In genomic region chr2:218217366-218218309, GRCh38 we compare ENCODE assay signal across 1 cellular context.
TF ChIP-seq lines count a peak whose summit lies in the region.

No MANE protein-coding gene starts in this region.

TF ChIP-seq in HEK293, 187 proteins besides CTCF, POLR2A, EP300 and RAD21 (continued from another document and continues in another):
- TF ChIP-seq PRDM10 (tag by site-specific recombination; IDR thresholded peaks at IDR 0.05) (no peak), ZNF132 (tag by site-specific recombination; IDR thresholded peaks at IDR 0.05; ENCODE audit: borderline replicate concordance) (no peak), ZNF510 (tag by site-specific recombination; IDR thresholded peaks at IDR 0.05; ENCODE audit: insufficient replicate concordance) (no peak), ZNF302 (tag by site-specific recombination; IDR thresholded peaks at IDR 0.05; ENCODE audit: low read depth) (no peak), ZNF76 (tag by site-specific recombination; IDR thresholded peaks at IDR 0.05; ENCODE audit: borderline replicate concordance, low read depth) (peak; percentile 32; the same call in 1 of the 2 replicates), ZNF501 (tag by site-specific recombination; IDR thresholded peaks at IDR 0.05) (0 out of 2 replicates have a peak, but pooled peaks have one; percentile 45), ZNF571 (tag by site-specific recombination; IDR thresholded peaks at IDR 0.05) (no peak), ZNF549 (tag by site-specific recombination; IDR thresholded peaks at IDR 0.05) (no peak), TCF7L2 (IDR thresholded peaks at IDR 0.05; ENCODE audit: borderline replicate concordance, low read depth, low read length) (no peak), ZNF114 (tag by site-specific recombination; IDR thresholded peaks at IDR 0.05) (no peak), ZNF670 (tag by site-specific recombination; IDR thresholded peaks at IDR 0.05; ENCODE audit: low read depth) (no peak), KLF16 (tag by site-specific recombination; IDR thresholded peaks at IDR 0.05) (no peak), SCRT2 (tag by site-specific recombination; IDR thresholded peaks at IDR 0.05) (peak; percentile 92), ZNF2 (tag by site-specific recombination; IDR thresholded peaks at IDR 0.05) (peak; percentile 48; the same call in 1 of the 2 replicates), ZNF747 (tag by site-specific recombination; IDR thresholded peaks at IDR 0.05) (no peak), BCL6B (tag by site-specific recombination; IDR thresholded peaks at IDR 0.05) (no peak), ZNF660 (tag by site-specific recombination; IDR thresholded peaks at IDR 0.05) (no peak), GLI2 (tag by site-specific recombination; IDR thresholded peaks at IDR 0.05; ENCODE audit: borderline replicate concordance, low read depth) (no peak), SALL2 (tag by site-specific recombination; IDR thresholded peaks at IDR 0.05; ENCODE audit: borderline replicate concordance) (no peak), ZNF280C (tag by site-specific recombination; IDR thresholded peaks at IDR 0.05) (no peak), ZNF324 (tag by site-specific recombination; IDR thresholded peaks at IDR 0.05) (no peak), ZNF292 (tag by site-specific recombination; IDR thresholded peaks at IDR 0.05; ENCODE audit: borderline replicate concordance, low read depth) (no peak), ZNF600 (tag by site-specific recombination; IDR thresholded peaks at IDR 0.05) (peak; percentile 72), YY2 (tag by site-specific recombination; IDR thresholded peaks at IDR 0.05) (no peak), ZNF350 (tag by site-specific recombination; IDR thresholded peaks at IDR 0.05) (no peak), ZNF701 (tag by site-specific recombination; IDR thresholded peaks at IDR 0.05) (no peak), ZNF416 (tag by site-specific recombination; IDR thresholded peaks at IDR 0.05) (no peak), ZBTB20 (tag by site-specific recombination; IDR thresholded peaks at IDR 0.05) (peak; percentile 65; the same call in 1 of the 2 replicates), ZNF830 (tag by site-specific recombination; IDR thresholded peaks at IDR 0.05; ENCODE audit: low read depth) (no peak), ZNF610 (tag by site-specific recombination; IDR thresholded peaks at IDR 0.05; ENCODE audit: borderline replicate concordance) (no peak), ZNF423 (tag by site-specific recombination; IDR thresholded peaks at IDR 0.05) (no peak), ZNF266 (tag by site-specific recombination; IDR thresholded peaks at IDR 0.05; ENCODE audit: low read depth) (no peak), ZNF677 (tag by site-specific recombination; IDR thresholded peaks at IDR 0.05) (no peak), ZNF558 (tag by site-specific recombination; IDR thresholded peaks at IDR 0.05) (no peak), SCRT1 (tag by site-specific recombination; IDR thresholded peaks at IDR 0.05; ENCODE audit: borderline replicate concordance) (peak; percentile 77), ZNF621 (tag by site-specific recombination; IDR thresholded peaks at IDR 0.05) (no peak), ZNF426 (tag by site-specific recombination; IDR thresholded peaks at IDR 0.05) (no peak), ZNF544 (tag by site-specific recombination; IDR thresholded peaks at IDR 0.05) (no peak), ZNF585B (tag by site-specific recombination; IDR thresholded peaks at IDR 0.05) (no peak), ZNF223 (tag by site-specific recombination; IDR thresholded peaks at IDR 0.05) (0 out of 2 replicates have a peak, but pooled peaks have one; percentile 33), ZNF362 (tag by site-specific recombination; IDR thresholded peaks at IDR 0.05) (no peak), ZNF488 (tag by site-specific recombination; IDR thresholded peaks at IDR 0.05) (no peak), ZNF146 (tag by site-specific recombination; IDR thresholded peaks at IDR 0.05) (no peak), ZBTB17 (tag by site-specific recombination; IDR thresholded peaks at IDR 0.05) (no peak), ZNF626 (tag by site-specific recombination; IDR thresholded peaks at IDR 0.05) (no peak), ZNF624 (tag by site-specific recombination; IDR thresholded peaks at IDR 0.05) (no peak), SP3 (tag by site-specific recombination; IDR thresholded peaks at IDR 0.05) (0 out of 2 replicates have a peak, but pooled peaks have one; percentile 2), ZSCAN16 (tag by site-specific recombination; IDR thresholded peaks at IDR 0.05) (no peak), ZNF157 (tag by site-specific recombination; IDR thresholded peaks at IDR 0.05) (no peak), ZNF155 (tag by site-specific recombination; IDR thresholded peaks at IDR 0.05) (no peak), ZNF37A (tag by site-specific recombination; IDR thresholded peaks at IDR 0.05) (no peak)
- TF ChIP-seq, protein P1, sequence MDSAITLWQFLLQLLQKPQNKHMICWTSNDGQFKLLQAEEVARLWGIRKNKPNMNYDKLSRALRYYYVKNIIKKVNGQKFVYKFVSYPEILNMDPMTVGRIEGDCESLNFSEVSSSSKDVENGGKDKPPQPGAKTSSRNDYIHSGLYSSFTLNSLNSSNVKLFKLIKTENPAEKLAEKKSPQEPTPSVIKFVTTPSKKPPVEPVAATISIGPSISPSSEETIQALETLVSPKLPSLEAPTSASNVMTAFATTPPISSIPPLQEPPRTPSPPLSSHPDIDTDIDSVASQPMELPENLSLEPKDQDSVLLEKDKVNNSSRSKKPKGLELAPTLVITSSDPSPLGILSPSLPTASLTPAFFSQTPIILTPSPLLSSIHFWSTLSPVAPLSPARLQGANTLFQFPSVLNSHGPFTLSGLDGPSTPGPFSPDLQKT (IDR thresholded peaks at IDR 0.05; ENCODE audit: borderline replicate concordance, low read depth, low read length): no peak
- TF ChIP-seq, protein P2, sequence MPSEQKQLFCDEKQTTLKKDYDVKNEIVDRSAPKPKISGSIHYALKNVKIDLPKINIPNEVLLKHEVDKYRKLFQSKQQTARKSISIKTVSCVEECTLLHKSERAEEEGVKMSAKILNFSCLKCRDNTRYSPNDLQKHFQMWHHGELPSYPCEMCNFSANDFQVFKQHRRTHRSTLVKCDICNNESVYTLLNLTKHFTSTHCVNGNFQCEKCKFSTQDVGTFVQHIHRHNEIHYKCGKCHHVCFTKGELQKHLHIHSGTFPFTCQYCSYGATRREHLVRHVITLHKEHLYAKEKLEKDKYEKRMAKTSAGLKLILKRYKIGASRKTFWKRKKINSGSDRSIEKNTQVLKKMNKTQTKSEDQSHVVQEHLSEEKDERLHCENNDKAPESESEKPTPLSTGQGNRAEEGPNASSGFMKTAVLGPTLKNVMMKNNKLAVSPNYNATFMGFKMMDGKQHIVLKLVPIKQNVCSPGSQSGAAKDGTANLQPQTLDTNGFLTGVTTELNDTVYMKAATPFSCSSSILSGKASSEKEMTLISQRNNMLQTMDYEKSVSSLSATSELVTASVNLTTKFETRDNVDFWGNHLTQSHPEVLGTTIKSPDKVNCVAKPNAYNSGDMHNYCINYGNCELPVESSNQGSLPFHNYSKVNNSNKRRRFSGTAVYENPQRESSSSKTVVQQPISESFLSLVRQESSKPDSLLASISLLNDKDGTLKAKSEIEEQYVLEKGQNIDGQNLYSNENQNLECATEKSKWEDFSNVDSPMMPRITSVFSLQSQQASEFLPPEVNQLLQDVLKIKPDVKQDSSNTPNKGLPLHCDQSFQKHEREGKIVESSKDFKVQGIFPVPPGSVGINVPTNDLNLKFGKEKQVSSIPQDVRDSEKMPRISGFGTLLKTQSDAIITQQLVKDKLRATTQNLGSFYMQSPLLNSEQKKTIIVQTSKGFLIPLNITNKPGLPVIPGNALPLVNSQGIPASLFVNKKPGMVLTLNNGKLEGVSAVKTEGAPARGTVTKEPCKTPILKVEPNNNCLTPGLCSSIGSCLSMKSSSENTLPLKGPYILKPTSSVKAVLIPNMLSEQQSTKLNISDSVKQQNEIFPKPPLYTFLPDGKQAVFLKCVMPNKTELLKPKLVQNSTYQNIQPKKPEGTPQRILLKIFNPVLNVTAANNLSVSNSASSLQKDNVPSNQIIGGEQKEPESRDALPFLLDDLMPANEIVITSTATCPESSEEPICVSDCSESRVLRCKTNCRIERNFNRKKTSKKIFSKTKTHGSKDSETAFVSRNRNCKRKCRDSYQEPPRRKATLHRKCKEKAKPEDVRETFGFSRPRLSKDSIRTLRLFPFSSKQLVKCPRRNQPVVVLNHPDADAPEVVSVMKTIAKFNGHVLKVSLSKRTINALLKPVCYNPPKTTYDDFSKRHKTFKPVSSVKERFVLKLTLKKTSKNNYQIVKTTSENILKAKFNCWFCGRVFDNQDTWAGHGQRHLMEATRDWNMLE (tag by site-specific recombination; conservative IDR thresholded peaks at IDR 0.05; ENCODE audit: low read depth): no peak
- TF ChIP-seq, protein P3, sequence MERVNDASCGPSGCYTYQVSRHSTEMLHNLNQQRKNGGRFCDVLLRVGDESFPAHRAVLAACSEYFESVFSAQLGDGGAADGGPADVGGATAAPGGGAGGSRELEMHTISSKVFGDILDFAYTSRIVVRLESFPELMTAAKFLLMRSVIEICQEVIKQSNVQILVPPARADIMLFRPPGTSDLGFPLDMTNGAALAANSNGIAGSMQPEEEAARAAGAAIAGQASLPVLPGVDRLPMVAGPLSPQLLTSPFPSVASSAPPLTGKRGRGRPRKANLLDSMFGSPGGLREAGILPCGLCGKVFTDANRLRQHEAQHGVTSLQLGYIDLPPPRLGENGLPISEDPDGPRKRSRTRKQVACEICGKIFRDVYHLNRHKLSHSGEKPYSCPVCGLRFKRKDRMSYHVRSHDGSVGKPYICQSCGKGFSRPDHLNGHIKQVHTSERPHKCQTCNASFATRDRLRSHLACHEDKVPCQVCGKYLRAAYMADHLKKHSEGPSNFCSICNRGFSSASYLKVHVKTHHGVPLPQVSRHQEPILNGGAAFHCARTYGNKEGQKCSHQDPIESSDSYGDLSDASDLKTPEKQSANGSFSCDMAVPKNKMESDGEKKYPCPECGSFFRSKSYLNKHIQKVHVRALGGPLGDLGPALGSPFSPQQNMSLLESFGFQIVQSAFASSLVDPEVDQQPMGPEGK (tag by site-specific recombination; IDR thresholded peaks at IDR 0.05): peak; percentile 50; the same call in 1 of the 2 replicates
